In the genomic region with DNA sequence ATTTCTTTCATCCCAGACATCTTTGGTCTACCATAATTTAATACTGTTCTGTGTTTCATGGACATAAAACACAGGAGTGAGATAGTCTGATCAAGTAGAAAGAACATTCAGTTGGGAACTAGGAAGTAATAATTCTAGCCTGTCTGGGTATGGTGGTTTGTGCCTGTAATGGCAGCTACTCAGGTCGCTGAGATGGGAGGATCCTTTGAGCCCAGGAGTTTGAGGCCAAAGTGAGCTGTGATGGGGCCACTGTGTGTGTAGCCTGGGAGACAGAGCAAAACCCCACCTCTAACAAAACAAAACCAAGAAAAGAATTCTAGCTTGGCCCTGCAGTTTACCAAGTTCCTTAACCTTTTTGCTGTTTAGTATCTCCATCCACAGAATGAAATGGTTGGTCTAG, we compare ENCODE assay signal across 16 cellular contexts.
"Had no signal": no experiment of that assay in that cellular context is flagged by ENCODE, and none has a peak within 500 bp of the region (broad histone marks: within the 10 kb centered on the region; RNA-seq: fewer than 3 reads in every experiment).

No MANE protein-coding gene starts in this region.

- H3K9me3 Mint-ChIP-seq: activated B cell treated with CpG ODN at 0.5 μM for 24 hours; activated CD4-positive, alpha-beta memory T cell treated with anti-CD3 and anti-CD28 coated beads, Interleukin-2, amount 10 ng/mL, durations not matched to agents 7 days and 5 days; activated naive CD4-positive, alpha-beta T cell treated with anti-CD3 and anti-CD28 coated beads, Interleukin-2, amount 50 U/mL, for 72 hours; activated T-cell treated with anti-CD3 and anti-CD28 coated beads, Interleukin-2, amount 50 U/mL, for 72 hours; stimulated activated naive CD8-positive, alpha-beta T cell treated with anti-CD3 and anti-CD28 coated beads, Interleukin-15, amount 100 ng/mL, for 72 hours had no signal

- H3K27me3 ChIP-seq: adrenal gland, foreskin keratinocyte, right atrium auricular region, upper lobe of right lung had no signal

- DNase-seq: activated B cell treated with CpG ODN at 0.5 μM for 24 hours; activated CD4-positive, alpha-beta memory T cell treated with anti-CD3 and anti-CD28 coated beads, Interleukin-2, amount 10 ng/mL, durations not matched to agents 7 days and 5 days; activated CD4-positive, alpha-beta T cell treated with anti-CD3 and anti-CD28 coated beads for 4 hours; activated CD8-positive, alpha-beta memory T cell treated with anti-CD3 and anti-CD28 coated beads, Interleukin-2, amount 50 U/mL, for 4 hours; activated effector memory CD4-positive, alpha-beta T cell treated with anti-CD3 and anti-CD28 coated beads, Interleukin-2, amount 50 U/mL, for 16 hours; activated T-cell treated with anti-CD3 and anti-CD28 coated beads, Interleukin-2, amount 50 U/mL, for 72 hours; adrenal gland; foreskin keratinocyte; glutamatergic neuron; hypothalamus; stimulated activated naive CD8-positive, alpha-beta T cell treated with anti-CD3 and anti-CD28 coated beads, Interleukin-15, amount 100 ng/mL, for 72 hours; upper lobe of right lung had no signal

- H3K36me3 Mint-ChIP-seq: activated naive CD4-positive, alpha-beta T cell treated with anti-CD3 and anti-CD28 coated beads, Interleukin-2, amount 50 U/mL, for 72 hours had no signal

- H3K4me3 ChIP-seq: adrenal gland, prostate gland, right atrium auricular region, upper lobe of right lung had no signal

- H3K4me1 ChIP-seq: prostate gland had no signal

- H3K4me3 Mint-ChIP-seq: activated B cell treated with CpG ODN at 0.5 μM for 24 hours; activated CD4-positive, alpha-beta memory T cell treated with anti-CD3 and anti-CD28 coated beads, Interleukin-2, amount 10 ng/mL, durations not matched to agents 7 days and 5 days; activated T-cell treated with anti-CD3 and anti-CD28 coated beads, Interleukin-2, amount 50 U/mL, for 72 hours; stimulated activated naive CD8-positive, alpha-beta T cell treated with anti-CD3 and anti-CD28 coated beads, Interleukin-15, amount 100 ng/mL, for 72 hours had no signal

- ATAC-seq: activated naive CD4-positive, alpha-beta T cell treated with anti-CD3 and anti-CD28 coated beads, Interleukin-2, amount 50 U/mL, for 72 hours; activated T-cell treated with anti-CD3 and anti-CD28 coated beads, Interleukin-2, amount 50 U/mL, for 72 hours; foreskin keratinocyte; left lobe of liver; stimulated activated naive CD8-positive, alpha-beta T cell treated with anti-CD3 and anti-CD28 coated beads, Interleukin-15, amount 100 ng/mL, for 72 hours; upper lobe of right lung had no signal

- H3K27ac Mint-ChIP-seq: activated B cell treated with CpG ODN at 0.5 μM for 24 hours; activated CD4-positive, alpha-beta memory T cell treated with anti-CD3 and anti-CD28 coated beads, Interleukin-2, amount 10 ng/mL, durations not matched to agents 7 days and 5 days; stimulated activated naive CD8-positive, alpha-beta T cell treated with anti-CD3 and anti-CD28 coated beads, Interleukin-15, amount 100 ng/mL, for 72 hours had no signal

- H3K36me3 ChIP-seq: adrenal gland, prostate gland, right atrium auricular region had no signal

- H3K27ac ChIP-seq: adrenal gland, foreskin keratinocyte, prostate gland, right atrium auricular region, upper lobe of right lung had no signal

- H3K27me3 Mint-ChIP-seq: activated B cell treated with CpG ODN at 0.5 μM for 24 hours; activated CD4-positive, alpha-beta memory T cell treated with anti-CD3 and anti-CD28 coated beads, Interleukin-2, amount 10 ng/mL, durations not matched to agents 7 days and 5 days; stimulated activated naive CD8-positive, alpha-beta T cell treated with anti-CD3 and anti-CD28 coated beads, Interleukin-15, amount 100 ng/mL, for 72 hours had no signal

- H3K9me3 ChIP-seq: adrenal gland, prostate gland, right atrium auricular region, upper lobe of right lung had no signal
